In the genomic region with DNA sequence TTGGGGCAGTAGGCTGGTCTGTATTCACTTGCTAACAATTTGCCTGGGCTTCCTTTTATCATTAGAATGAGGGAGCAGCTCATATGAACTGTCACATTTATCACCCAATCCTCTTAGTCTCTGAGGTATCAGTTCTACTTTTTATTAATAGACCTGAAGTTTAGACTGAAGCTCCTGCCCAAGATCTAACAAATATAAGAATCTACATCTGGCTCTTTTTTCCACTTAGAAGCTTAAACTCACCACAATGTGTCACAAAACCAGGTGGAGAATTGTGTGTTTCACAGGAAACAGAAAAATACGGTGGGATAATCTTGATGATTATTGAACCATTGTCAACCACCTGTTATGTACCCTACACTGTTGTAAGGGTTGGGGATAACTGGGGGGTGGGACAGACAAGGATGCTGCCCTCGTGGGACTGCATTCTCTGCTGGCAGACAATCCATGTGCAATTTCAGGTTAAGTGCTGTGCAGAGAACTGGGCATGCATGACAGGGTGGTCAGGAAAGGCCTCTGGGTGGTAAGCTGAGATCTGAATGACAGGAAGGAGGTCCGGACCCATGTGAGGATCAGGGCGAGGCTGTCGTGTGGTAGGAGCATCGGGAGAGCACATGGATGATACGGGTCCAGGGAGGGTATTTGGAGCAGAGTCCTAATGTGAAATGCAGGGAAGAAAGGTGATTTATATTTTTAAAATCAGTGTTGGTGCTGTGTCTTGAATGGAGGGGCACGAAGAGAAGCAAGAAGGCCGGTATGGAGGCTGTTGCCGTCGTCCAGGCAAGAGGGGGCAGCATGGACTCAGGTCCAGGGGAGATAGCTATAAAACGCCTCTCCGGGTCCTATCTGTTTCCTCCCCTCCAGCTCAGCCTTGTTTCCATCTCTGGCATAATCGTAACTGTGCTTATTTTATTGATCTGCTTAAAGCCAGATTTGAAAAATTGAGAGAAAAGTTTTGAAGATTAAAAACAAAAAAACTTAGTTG, we compare ENCODE assay signal across 9 cellular contexts. TPM values are rescaled to one million over a fixed set of nuclear protein-coding genes. Genes with fewer than 3 reads are reported as not detected.
DNase-seq lines count a peak whose midpoint lies in the region; ATAC-seq, FAIRE-seq and TF ChIP-seq lines count a peak whose summit lies in the region.
"Had no signal": no experiment of that assay in that cellular context is flagged by ENCODE, and none has a peak within 500 bp of the region (broad histone marks: within the 10 kb centered on the region; RNA-seq: fewer than 3 reads in every experiment).

No MANE protein-coding gene starts in this region.

- FAIRE-seq in HTR-8/SVneo (lab: Jason Lieb, UNC) = no peak

- no peak overlapping the region for H3K27ac Mint-ChIP-seq in neural progenitor cell
- H3K27ac Mint-ChIP-seq: activated CD8-positive, alpha-beta memory T cell treated with anti-CD3 and anti-CD28 coated beads, Interleukin-2, amount 10 ng/mL, durations not matched to agents 7 days and 5 days had no signal

- H2AFZ ChIP-seq in OCI-LY1 (ENCODE audit: low read length) (no peak overlapping the region), neural progenitor cell (replicated peaks) (no peak overlapping the region)

- H3K4me2 ChIP-seq in OCI-LY1 (ENCODE audit: low read length) (peak overlapping the region; percentile 37), neural progenitor cell (no peak overlapping the region)

- DNase-seq in neural progenitor cell (ENCODE audit: low spot score) (peak; percentile 11), HTR-8/SVneo (ENCODE audit: insufficient read length, low spot score) (no peak), suprapubic skin (ENCODE audit: low spot score in 2 of 2) (no peak)
- DNase-seq: activated CD8-positive, alpha-beta memory T cell treated with anti-CD3 and anti-CD28 coated beads, Interleukin-2, amount 10 ng/mL, durations not matched to agents 7 days and 5 days; hypothalamus had no signal

- H3K9me3 ChIP-seq in OCI-LY1 (ENCODE audit: low read length) (no peaks in the 10 kb centered on the region), neural progenitor cell (ENCODE audit: low read depth) (no peaks in the 10 kb centered on the region), suprapubic skin (no peaks in the 10 kb centered on the region)

- H3F3A ChIP-seq in OCI-LY1 (ENCODE audit: insufficient read depth, low read length) (0 out of 2 replicates have a peak, but pooled peaks cover 4% of the 10 kb centered on the region), neural progenitor cell (ENCODE audit: low read depth) (peaks cover 22% of the 10 kb centered on the region)

- 33% methylated on average over 14 of the region's 14 CpGs for WGBS in suprapubic skin

- H3K9me3 Mint-ChIP-seq in neural progenitor cell = no peaks in the 10 kb centered on the region

- peaks cover 2% of the 10 kb centered on the region for H3K27me3 Mint-ChIP-seq in neural progenitor cell (ENCODE audit: insufficient read depth, low read depth)

- peak overlapping the region; percentile 96 for H3K27ac ChIP-seq in OCI-LY1 (ENCODE audit: low read depth, low read length, poor library complexity, severe bottlenecking)
- H3K27ac ChIP-seq in neural progenitor cell = peak overlapping the region; percentile 34
- no peak overlapping the region for H3K27ac ChIP-seq in suprapubic skin

- no peak overlapping the region for H3K4me3 Mint-ChIP-seq in neural progenitor cell
- H3K4me3 Mint-ChIP-seq: activated CD8-positive, alpha-beta memory T cell treated with anti-CD3 and anti-CD28 coated beads, Interleukin-2, amount 10 ng/mL, durations not matched to agents 7 days and 5 days had no signal

- H3K36me3 Mint-ChIP-seq in neural progenitor cell = peaks cover 10% of the 10 kb centered on the region

- peaks cover 27% of the 10 kb centered on the region for H3K4me1 Mint-ChIP-seq in neural progenitor cell

- H3K9ac ChIP-seq in OCI-LY1 (ENCODE audit: low read length) (peak overlapping the region; percentile 47), neural progenitor cell (no peak overlapping the region)

- no peak for TF ChIP-seq POLR2A in suprapubic skin (IDR thresholded peaks at IDR 0.05)

- ATAC-seq in GM18873 (IDR thresholded peaks at IDR 0.05; ENCODE audit: low FRiP score, unreplicated experiment) = peak; percentile 58
- ATAC-seq in HG02763 (IDR thresholded peaks at IDR 0.05; ENCODE audit: unreplicated experiment) = peak; percentile 87
- ATAC-seq in HG02970 (IDR thresholded peaks at IDR 0.05; ENCODE audit: low FRiP score, unreplicated experiment) = no peak
- ATAC-seq: activated CD8-positive, alpha-beta memory T cell treated with anti-CD3 and anti-CD28 coated beads, Interleukin-2, amount 10 ng/mL, durations not matched to agents 7 days and 5 days had no signal

- H3K4me1 ChIP-seq in OCI-LY1 (ENCODE audit: insufficient read depth, low read length, severe bottlenecking) (peaks cover 40% of the 10 kb centered on the region), neural progenitor cell (peaks cover 16% of the 10 kb centered on the region), suprapubic skin (peaks cover 6% of the 10 kb centered on the region)

- H3K36me3 ChIP-seq in OCI-LY1 (ENCODE audit: insufficient read depth, low read length) (peaks cover 32% of the 10 kb centered on the region), neural progenitor cell (peaks cover 17% of the 10 kb centered on the region), suprapubic skin (peaks cover 40% of the 10 kb centered on the region)

- no peaks in the 10 kb centered on the region for H3K9me2 ChIP-seq in OCI-LY1 (ENCODE audit: low read depth, low read length)

- TF ChIP-seq EP300 in suprapubic skin (IDR thresholded peaks at IDR 0.05) = no peak

- TF ChIP-seq CTCF in OCI-LY1 (IDR thresholded peaks at IDR 0.05; ENCODE audit: low read length) (no peak), neural progenitor cell (IDR thresholded peaks at IDR 0.05) (peak; percentile 21), suprapubic skin (IDR thresholded peaks at IDR 0.05) (no peak)

- H4K20me1 ChIP-seq in OCI-LY1 (ENCODE audit: insufficient read depth, low read length) (no peaks in the 10 kb centered on the region), neural progenitor cell (ENCODE audit: low read depth) (no peaks in the 10 kb centered on the region)

- H3K27me3 ChIP-seq in OCI-LY1 (ENCODE audit: insufficient read depth, low read length) (no peaks in the 10 kb centered on the region), neural progenitor cell (no peaks in the 10 kb centered on the region), suprapubic skin (no peaks in the 10 kb centered on the region)

- H3K4me3 ChIP-seq in OCI-LY1 (ENCODE audit: low read depth, low read length, poor library complexity, severe bottlenecking) = no peak overlapping the region
- H3K4me3 ChIP-seq in neural progenitor cell = no peak overlapping the region
- H3K4me3 ChIP-seq in suprapubic skin = no peak overlapping the region

- H3K79me2 ChIP-seq in OCI-LY1 (ENCODE audit: insufficient read depth, low read length) = no peaks in the 10 kb centered on the region
- H3K79me2 ChIP-seq in neural progenitor cell (ENCODE audit: low read depth) = no peaks in the 10 kb centered on the region

RNA-seq across cellular contexts. Expression of gene MYL12B, which starts 17.6 kb away (rescaled TPM):
- total RNA-seq in neural progenitor cell (ENCODE audit: low replicate concordance) = 127 and 152 TPM in 2 replicates
- total RNA-seq in suprapubic skin = 100 to 1,000 TPM; 182 to 333 (median 295) TPM

RNA-seq across cellular contexts. Expression of gene MYL12A, which starts 31.9 kb away (rescaled TPM):
- 222 and 365 TPM in 2 replicates for total RNA-seq in neural progenitor cell (ENCODE audit: low replicate concordance)
- total RNA-seq in suprapubic skin = 100 to 1,000 TPM; 190 to 259 (median 242) TPM

RNA-seq across cellular contexts. Expression of gene MYOM1, which starts 59.7 kb away (rescaled TPM):
- total RNA-seq in neural progenitor cell (ENCODE audit: low replicate concordance) = 0.45 and 1.4 TPM in 2 replicates
- total RNA-seq in suprapubic skin = 1 to 10 TPM in 3 of 4 donors, under 1 TPM in 1; 0.99 to 2.1 (median 1.6) TPM
